ENCODE assay signal across 20 cellular contexts in genomic region chr17:77872714-77873517, GRCh38.
DNase-seq lines count a peak whose midpoint lies in the region; ATAC-seq and TF ChIP-seq lines count a peak whose summit lies in the region.
"Had no signal": no experiment of that assay in that cellular context is flagged by ENCODE, and none has a peak within 500 bp of the region (broad histone marks: within the 10 kb centered on the region; RNA-seq: fewer than 3 reads in every experiment).

No MANE protein-coding gene starts in this region.

- no peak for DNase-seq in stimulated activated naive CD8-positive, alpha-beta T cell treated with anti-CD3 and anti-CD28 coated beads, Interleukin-15, Interleukin-2, amounts not matched to agents 100 U/mL and 50 U/mL, for 24 hours
- DNase-seq in NCI-H524 treated with DMSO at 0.1 percent for 48 hours (lab: John Stamatoyannopoulos, UW) (peak; percentile 75), immature natural killer cell (no peak), RPMI8226 (no peak), stomach (no peak), retina (no peak)
- no peak for DNase-seq in activated CD4-positive, alpha-beta T cell treated with anti-CD3 and anti-CD28 coated beads for 36 hours
- DNase-seq: activated CD4-positive, CD25-positive, alpha-beta regulatory T cell; activated CD8-positive, alpha-beta memory T cell treated with anti-CD3 and anti-CD28 coated beads, Interleukin-2, amount 50 U/mL, for 48 hours; foreskin fibroblast; H7; KBM-7; NCI-H1436; NCI-H446 treated with DMSO at 0.1 percent for 48 hours; PC-3 had no signal

- no peak for TF ChIP-seq EP300 in stomach (IDR thresholded peaks at IDR 0.05)

- H3K4me1 ChIP-seq in stomach = peaks cover 0 to 12% (median 4%) of the 10 kb centered on the region in 4 donors

- H3K36me3 Mint-ChIP-seq in stimulated activated naive CD8-positive, alpha-beta T cell treated with anti-CD3 and anti-CD28 coated beads, Interleukin-15, Interleukin-2, amounts not matched to agents 100 ng/mL and 50 ng/mL, for 24 hours (ENCODE audit: low read depth) = peaks cover 10% of the 10 kb centered on the region
- peaks cover 8 to 11% (median 10%) of the 10 kb centered on the region in 3 donors for H3K36me3 Mint-ChIP-seq in immature natural killer cell
- H3K36me3 Mint-ChIP-seq in activated CD4-positive, alpha-beta T cell treated with anti-CD3 and anti-CD28 coated beads for 36 hours (ENCODE audit: low read depth) = peaks cover 12% of the 10 kb centered on the region

- no peak overlapping the region for H3K27ac ChIP-seq in stomach
- H3K27ac ChIP-seq: BLaER1 had no signal

- no peak for TF ChIP-seq CTCF in stomach (IDR thresholded peaks at IDR 0.05)

- peak overlapping the region; percentile 51 for H3K27ac Mint-ChIP-seq in stimulated activated naive CD8-positive, alpha-beta T cell treated with anti-CD3 and anti-CD28 coated beads, Interleukin-15, Interleukin-2, amounts not matched to agents 100 ng/mL and 50 ng/mL, for 24 hours
- H3K27ac Mint-ChIP-seq in immature natural killer cell = peak overlapping the region; percentile 50 to 88 (median 82)
- no peak overlapping the region for H3K27ac Mint-ChIP-seq in activated CD4-positive, alpha-beta T cell treated with anti-CD3 and anti-CD28 coated beads for 36 hours
- H3K27ac Mint-ChIP-seq: activated naive CD4-positive, alpha-beta T cell treated with anti-CD3 and anti-CD28 coated beads for 36 hours; memory B cell; stimulated activated memory B cell treated with anti-CD40 and anti-IgM and Interleukin-4, amounts not matched to agents 10 μg/mL and 1 μg/mL and 100 μg/mL, for 72 hours had no signal

- H3K36me3 ChIP-seq in stomach = no peaks in the 10 kb centered on the region
- H3K36me3 ChIP-seq: BLaER1 had no signal

- peaks cover 11% of the 10 kb centered on the region for H3K9me3 Mint-ChIP-seq in stimulated activated naive CD8-positive, alpha-beta T cell treated with anti-CD3 and anti-CD28 coated beads, Interleukin-15, Interleukin-2, amounts not matched to agents 100 ng/mL and 50 ng/mL, for 24 hours
- H3K9me3 Mint-ChIP-seq in immature natural killer cell = peaks cover 0 to 10% (median 3%) of the 10 kb centered on the region in 6 donors
- H3K9me3 Mint-ChIP-seq in activated CD4-positive, alpha-beta T cell treated with anti-CD3 and anti-CD28 coated beads for 36 hours (ENCODE audit: low read depth) = peaks cover 10% of the 10 kb centered on the region

- WGBS in stomach, 5 donors = 77 to 84% (median 79%) methylated on average over 26 to 28 of the region's 28 CpGs

- H3K4me1 Mint-ChIP-seq in stimulated activated naive CD8-positive, alpha-beta T cell treated with anti-CD3 and anti-CD28 coated beads, Interleukin-15, Interleukin-2, amounts not matched to agents 100 ng/mL and 50 ng/mL, for 24 hours (ENCODE audit: low read depth) = peaks cover 77% of the 10 kb centered on the region
- H3K4me1 Mint-ChIP-seq in immature natural killer cell = peaks cover 67 to 89% of the 10 kb centered on the region in 2 donors
- peaks cover 62% of the 10 kb centered on the region for H3K4me1 Mint-ChIP-seq in activated CD4-positive, alpha-beta T cell treated with anti-CD3 and anti-CD28 coated beads for 36 hours

- H3K27me3 ChIP-seq in stomach = peaks cover 0 to 18% (median 8%) of the 10 kb centered on the region in 3 donors

- ATAC-seq in stimulated activated naive CD8-positive, alpha-beta T cell treated with anti-CD3 and anti-CD28 coated beads, Interleukin-15, Interleukin-2, amounts not matched to agents 100 U/mL and 50 U/mL, for 24 hours = no peak
- ATAC-seq in activated CD4-positive, alpha-beta T cell treated with anti-CD3 and anti-CD28 coated beads for 36 hours = no peak
- ATAC-seq: PC-3; stimulated activated memory B cell treated with anti-CD40 and anti-IgM and Interleukin-4, amounts not matched to agents 10 μg/mL and 1 μg/mL and 100 μg/mL, for 72 hours had no signal

- no peak for TF ChIP-seq POLR2A in stomach (IDR thresholded peaks at IDR 0.05)

- intact Hi-C loops in stomach (cut with DNase I; ENCODE audit: low total_unique reads) = no loop called here
- intact Hi-C loops in activated CD4-positive, alpha-beta T cell treated with anti-CD3 and anti-CD28 coated beads for 36 hours (cut with DNase I, micrococcal nuclease) = no loop called here

- peak overlapping the region; percentile 7 for H3K4me3 Mint-ChIP-seq in stimulated activated naive CD8-positive, alpha-beta T cell treated with anti-CD3 and anti-CD28 coated beads, Interleukin-15, Interleukin-2, amounts not matched to agents 100 ng/mL and 50 ng/mL, for 24 hours
- H3K4me3 Mint-ChIP-seq in immature natural killer cell = peak overlapping the region; percentile 51 to 75 (median 65)
- no peak overlapping the region for H3K4me3 Mint-ChIP-seq in activated CD4-positive, alpha-beta T cell treated with anti-CD3 and anti-CD28 coated beads for 36 hours
- H3K4me3 Mint-ChIP-seq: activated naive CD4-positive, alpha-beta T cell treated with anti-CD3 and anti-CD28 coated beads for 36 hours; memory B cell; stimulated activated memory B cell treated with anti-CD40 and anti-IgM and Interleukin-4, amounts not matched to agents 10 μg/mL and 1 μg/mL and 100 μg/mL, for 72 hours had no signal

- POLR2A ChIA-PET in activated CD4-positive, alpha-beta T cell treated with anti-CD3 and anti-CD28 coated beads for 36 hours (lab: Charles Lee) = interaction anchor here (1.0 kb wide), 1 partner anchor 8 kb away, joined by 3 read pairs; no protein-coding TSS in a partner anchor

- H3K27me3 Mint-ChIP-seq in stimulated activated naive CD8-positive, alpha-beta T cell treated with anti-CD3 and anti-CD28 coated beads, Interleukin-15, Interleukin-2, amounts not matched to agents 100 ng/mL and 50 ng/mL, for 24 hours = no peaks in the 10 kb centered on the region
- H3K27me3 Mint-ChIP-seq in immature natural killer cell (ENCODE audit: low read depth in 3 of 3) = peaks cover 6% of the 10 kb centered on the region in 3 donors
- H3K27me3 Mint-ChIP-seq in activated CD4-positive, alpha-beta T cell treated with anti-CD3 and anti-CD28 coated beads for 36 hours = peaks cover 2% of the 10 kb centered on the region

- CTCF ChIA-PET in activated CD4-positive, alpha-beta T cell treated with anti-CD3 and anti-CD28 coated beads for 36 hours (lab: Charles Lee) = interaction anchor here (0.5 kb wide), 1 partner anchor 76 kb away, joined by 3 read pairs; no protein-coding TSS in a partner anchor

- H3K4me3 ChIP-seq in stomach = no peak overlapping the region
- H3K4me3 ChIP-seq: BLaER1 had no signal

- peaks cover 4 to 16% (median 8%) of the 10 kb centered on the region in 4 donors for H3K9me3 ChIP-seq in stomach
